Comparison of ENCODE assay signal across 11 cellular contexts in genomic region chrX:154401918-154402621, GRCh38. TPM values are rescaled to one million over a fixed set of nuclear protein-coding genes. Genes with fewer than 3 reads are reported as not detected.
DNase-seq lines count a peak whose midpoint lies in the region; ATAC-seq and TF ChIP-seq lines count a peak whose summit lies in the region.
"Had no signal": no experiment of that assay in that cellular context is flagged by ENCODE, and none has a peak within 500 bp of the region (broad histone marks: within the 10 kb centered on the region; RNA-seq: fewer than 3 reads in every experiment).

No MANE protein-coding gene starts in this region.

- H3K36me3 Mint-ChIP-seq in activated T-cell treated with anti-CD3 and anti-CD28 coated beads, Interleukin-2, amount 50 U/mL, for 24 hours (ENCODE audit: low read depth): peaks cover 46% of the 10 kb centered on the region
- peaks cover 27% of the 10 kb centered on the region for H3K36me3 Mint-ChIP-seq in stimulated activated memory B cell treated with anti-CD40 and anti-IgM and Interleukin-4, amounts not matched to agents 10 μg/mL and 1 μg/mL and 100 μg/mL, for 72 hours

- peaks cover 10% of the 10 kb centered on the region for H3K27me3 Mint-ChIP-seq in activated T-cell treated with anti-CD3 and anti-CD28 coated beads, Interleukin-2, amount 50 U/mL, for 24 hours
- no peaks in the 10 kb centered on the region for H3K27me3 Mint-ChIP-seq in stimulated activated memory B cell treated with anti-CD40 and anti-IgM and Interleukin-4, amounts not matched to agents 10 μg/mL and 1 μg/mL and 100 μg/mL, for 72 hours
- H3K27me3 Mint-ChIP-seq: activated naive CD8-positive, alpha-beta T cell treated with anti-CD3 and anti-CD28 coated beads, Interleukin-2, amount 10 ng/mL, durations not matched to agents 7 days and 5 days had no signal

- H3K27ac Mint-ChIP-seq in activated T-cell treated with anti-CD3 and anti-CD28 coated beads, Interleukin-2, amount 50 U/mL, for 24 hours: peak overlapping the region; percentile 99
- H3K27ac Mint-ChIP-seq in stimulated activated memory B cell treated with anti-CD40 and anti-IgM and Interleukin-4, amounts not matched to agents 10 μg/mL and 1 μg/mL and 100 μg/mL, for 72 hours: peak overlapping the region; percentile 35

- no peak for TF ChIP-seq CTCF in breast epithelium (IDR thresholded peaks at IDR 0.05)

- no peak overlapping the region for H3K4me3 ChIP-seq in breast epithelium
- H3K4me3 ChIP-seq: lung had no signal

- no peaks in the 10 kb centered on the region for H3K9me3 ChIP-seq in breast epithelium

- DNase-seq in activated T-cell treated with anti-CD3 and anti-CD28 coated beads, Interleukin-2, amount 50 U/mL, for 24 hours: peak; percentile 46
- DNase-seq in activated T-cell treated with anti-CD3 and anti-CD28 coated beads for 4 hours (no peak), NCI-H69 (lab: John Stamatoyannopoulos, UW) (peak; percentile 30), breast epithelium (ENCODE audit: low spot score in 2 of 2) (no peak), iPS-NIHi7 (ENCODE audit: extremely low spot score) (no peak), midbrain (lab: John Stamatoyannopoulos, UW) (no peak)
- DNase-seq: activated naive CD8-positive, alpha-beta T cell treated with anti-CD3 and anti-CD28 coated beads, Interleukin-2, amount 10 ng/mL, durations not matched to agents 7 days and 5 days; T-helper 1 cell had no signal

- peaks cover 0 to 18% of the 10 kb centered on the region in 2 donors for H3K27me3 ChIP-seq in breast epithelium

- H3K36me3 ChIP-seq in breast epithelium: no peaks in the 10 kb centered on the region

- H3K4me3 Mint-ChIP-seq in activated T-cell treated with anti-CD3 and anti-CD28 coated beads, Interleukin-2, amount 50 U/mL, for 24 hours: peak overlapping the region; percentile 89
- no peak overlapping the region for H3K4me3 Mint-ChIP-seq in stimulated activated memory B cell treated with anti-CD40 and anti-IgM and Interleukin-4, amounts not matched to agents 10 μg/mL and 1 μg/mL and 100 μg/mL, for 72 hours
- H3K4me3 Mint-ChIP-seq: activated naive CD8-positive, alpha-beta T cell treated with anti-CD3 and anti-CD28 coated beads, Interleukin-2, amount 10 ng/mL, durations not matched to agents 7 days and 5 days had no signal

- peak overlapping the region; percentile 50 to 55 for H3K27ac ChIP-seq in breast epithelium

- no peak for TF ChIP-seq POLR2A in breast epithelium (IDR thresholded peaks at IDR 0.05)

- intact Hi-C loops in breast epithelium (cut with DNase I; ENCODE audit: low total_unique reads): no loop called here

- no peak for ATAC-seq in stimulated activated memory B cell treated with anti-CD40 and anti-IgM and Interleukin-4, amounts not matched to agents 10 μg/mL and 1 μg/mL and 100 μg/mL, for 72 hours
- ATAC-seq in HG03520 (IDR thresholded peaks at IDR 0.05; ENCODE audit: unreplicated experiment): no peak

- H3K4me1 Mint-ChIP-seq in activated T-cell treated with anti-CD3 and anti-CD28 coated beads, Interleukin-2, amount 50 U/mL, for 24 hours (ENCODE audit: low read depth): peaks cover 7% of the 10 kb centered on the region
- H3K4me1 Mint-ChIP-seq in stimulated activated memory B cell treated with anti-CD40 and anti-IgM and Interleukin-4, amounts not matched to agents 10 μg/mL and 1 μg/mL and 100 μg/mL, for 72 hours: peaks cover 14% of the 10 kb centered on the region

- no peaks in the 10 kb centered on the region for H3K4me1 ChIP-seq in breast epithelium

- no peaks in the 10 kb centered on the region for H3K9me3 Mint-ChIP-seq in activated T-cell treated with anti-CD3 and anti-CD28 coated beads, Interleukin-2, amount 50 U/mL, for 24 hours
- no peaks in the 10 kb centered on the region for H3K9me3 Mint-ChIP-seq in stimulated activated memory B cell treated with anti-CD40 and anti-IgM and Interleukin-4, amounts not matched to agents 10 μg/mL and 1 μg/mL and 100 μg/mL, for 72 hours
- H3K9me3 Mint-ChIP-seq: activated naive CD8-positive, alpha-beta T cell treated with anti-CD3 and anti-CD28 coated beads, Interleukin-2, amount 10 ng/mL, durations not matched to agents 7 days and 5 days had no signal

RNA-seq across cellular contexts. Expression of gene RPL10, which starts 3.9 kb away (rescaled TPM):
- 1,000 to 10,000 TPM; 8,496 to 9,265 (median 8,695) TPM for total RNA-seq in breast epithelium

RNA-seq across cellular contexts. Expression of gene DNASE1L1, which starts 7.0 kb away (rescaled TPM):
- total RNA-seq in breast epithelium: 10 to 100 TPM; 26.2 to 44.3 (median 26.9) TPM

RNA-seq across cellular contexts. Expression of gene TAFAZZIN, which starts 9.3 kb away (rescaled TPM):
- total RNA-seq in breast epithelium: 10 to 100 TPM; 27.7 to 53.7 (median 44.2) TPM

RNA-seq across cellular contexts. Expression of gene EMD, which starts 23.0 kb away (rescaled TPM):
- total RNA-seq in breast epithelium: 10 to 100 TPM; 33.8 to 48.1 (median 45.6) TPM

RNA-seq across cellular contexts. Expression of gene ATP6AP1, which starts 26.4 kb away (rescaled TPM):
- 10 to 100 TPM; 31.5 to 57.1 (median 34.8) TPM for total RNA-seq in breast epithelium

Comparison
In these comparisons a context has a peak if more than half of its experiments do, and no peak if none do; other contexts are left out.
1. DNase-seq: peak in activated T-cell treated with anti-CD3 and anti-CD28 coated beads, Interleukin-2, amount 50 U/mL, for 24 hours (single experiment) and NCI-H69 (single experiment); none in activated T-cell treated with anti-CD3 and anti-CD28 coated beads for 4 hours (single experiment), breast epithelium (0 of 2), iPS-NIHi7 (single experiment) and midbrain (single experiment).